In the genomic region with DNA sequence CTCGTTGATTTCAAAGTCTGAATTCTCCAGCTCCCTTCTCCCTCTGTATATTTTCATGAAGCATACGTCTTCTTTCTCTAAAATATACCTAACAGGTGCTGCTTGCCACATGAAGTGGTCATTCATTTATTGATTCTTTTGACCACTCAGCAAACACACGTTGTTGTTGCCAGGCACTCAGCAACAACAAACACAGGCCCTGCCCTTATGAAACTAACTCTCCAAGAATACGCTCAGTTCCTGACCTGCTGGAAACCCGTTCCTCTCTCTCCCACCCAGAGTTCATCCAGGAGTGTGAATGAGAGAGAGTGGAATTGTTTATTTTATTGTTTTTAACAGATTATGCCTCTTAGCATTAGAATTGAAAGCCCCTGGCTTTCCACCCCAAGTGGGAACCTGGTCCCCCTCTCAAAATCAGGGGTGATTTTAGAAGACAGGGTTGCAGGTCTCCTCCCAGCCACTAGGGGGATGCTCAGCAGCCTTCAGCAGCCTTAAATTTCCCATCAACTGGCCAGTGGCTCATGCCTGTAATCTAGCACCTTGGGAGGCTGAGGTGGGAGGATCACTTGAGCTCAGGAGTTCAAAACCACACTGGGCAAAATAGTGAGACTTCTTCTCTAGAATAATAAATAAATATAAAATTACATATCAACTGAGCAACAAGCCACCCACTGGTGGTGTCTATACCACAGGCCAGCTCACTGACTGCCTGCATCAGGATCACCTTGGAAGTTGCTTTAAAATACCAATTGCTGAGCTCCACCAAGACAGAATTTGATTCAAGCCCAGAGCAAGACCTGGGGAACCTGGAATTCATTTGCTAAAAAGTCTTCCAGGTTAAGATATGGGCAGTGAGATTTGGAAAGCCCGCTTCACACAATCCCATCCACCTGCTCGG, we compare ENCODE assay signal across 8 cellular contexts.
DNase-seq lines count a peak whose midpoint lies in the region; ATAC-seq lines count a peak whose summit lies in the region.

No MANE protein-coding gene starts in this region.

- peak overlapping the region; percentile 84 for H3K27ac ChIP-seq in HUES48 (ENCODE audit: low read depth, low read length)

- H3K4me3 ChIP-seq in HUES48 (ENCODE audit: low read depth, low read length): no peak overlapping the region

- H3K9ac ChIP-seq in HUES48 (ENCODE audit: low read depth, low read length): no peak overlapping the region

- no peaks in the 10 kb centered on the region for H3K9me3 ChIP-seq in HUES48 (ENCODE audit: control insufficient read depth, insufficient read depth, low read length)

- H3K27me3 ChIP-seq in HUES48 (ENCODE audit: control insufficient read depth, insufficient read depth, low read length): no peaks in the 10 kb centered on the region

- no peak for ATAC-seq in HG02973 (IDR thresholded peaks at IDR 0.05; ENCODE audit: unreplicated experiment)

- no peaks in the 10 kb centered on the region for H3K36me3 ChIP-seq in HUES48 (ENCODE audit: control insufficient read depth, insufficient read depth, low read length)

- H3K4me1 ChIP-seq in HUES48 (ENCODE audit: control insufficient read depth, insufficient read depth, low read length): peaks cover 39% of the 10 kb centered on the region

- DNase-seq in DMS 273 (lab: John Stamatoyannopoulos, UW; ENCODE audit: unreplicated experiment): peak; percentile 69
- DNase-seq in DMS 273 treated with DMSO at 0.1 percent for 48 hours (lab: John Stamatoyannopoulos, UW): no peak
- peak; percentile 26 for DNase-seq in SW480 (ENCODE audit: low spot score)
- DNase-seq in iris pigment epithelial cell (ENCODE audit: low read depth): peak; percentile 5
- DNase-seq in A172 (ENCODE audit: low spot score): no peak
- DNase-seq in T1000 (lab: John Stamatoyannopoulos, UW): no peak

Comparison
In these comparisons a context has a peak if more than half of its experiments do, and no peak if none do; other contexts are left out.
1. DNase-seq: peak in DMS 273 (single experiment), SW480 (single experiment) and iris pigment epithelial cell (single experiment); none in DMS 273 treated with DMSO at 0.1 percent for 48 hours (single experiment), A172 (single experiment) and T1000 (single experiment).